ENCODE assay signal across 21 cellular contexts in the genomic region with DNA sequence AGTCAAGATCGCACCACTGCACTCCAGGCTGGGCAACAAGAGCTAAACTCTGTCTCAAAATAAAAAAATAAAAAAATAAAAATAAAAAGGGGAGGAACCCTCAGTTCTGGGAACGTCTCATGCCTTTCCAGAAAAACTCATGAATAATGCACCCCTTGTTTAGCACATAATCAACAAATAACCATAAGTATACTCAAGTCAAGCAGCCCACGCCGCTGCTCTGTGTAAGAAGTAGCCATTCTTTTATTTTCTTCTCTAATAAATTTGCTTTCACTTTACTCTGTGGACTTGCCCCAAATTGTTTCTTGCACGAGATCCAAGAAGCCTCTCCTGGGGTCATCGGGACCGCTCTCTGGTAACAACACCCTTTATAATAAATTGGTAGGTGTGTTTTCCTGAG. TPM values are rescaled to one million over a fixed set of nuclear protein-coding genes. Genes with fewer than 3 reads are reported as not detected.
"Had no signal": no experiment of that assay in that cellular context is flagged by ENCODE, and none has a peak within 500 bp of the region (broad histone marks: within the 10 kb centered on the region; RNA-seq: fewer than 3 reads in every experiment).

No MANE protein-coding gene starts in this region.

- H3K27me3 Mint-ChIP-seq: naive thymus-derived CD4-positive, alpha-beta T cell; progenitor cell of endocrine pancreas; stimulated activated naive B cell treated with anti-CD40 and anti-IgM and Interleukin-4, amounts not matched to agents 10 μg/mL and 1 μg/mL and 100 μg/mL, for 72 hours; stimulated activated naive CD8-positive, alpha-beta T cell treated with anti-CD3 and anti-CD28 coated beads, Interleukin-15, Interleukin-2, amounts not matched to agents 100 ng/mL and 50 ng/mL, for 24 hours had no signal

- DNase-seq: cortex of kidney; foreskin fibroblast; heart left ventricle; kidney; midbrain; naive thymus-derived CD4-positive, alpha-beta T cell; sigmoid colon; stimulated activated CD4-positive, alpha-beta T cell treated with anti-CD3 and anti-CD28 coated beads, Interleukin-2, amount 100 ng/mL, for 24 hours; stimulated activated CD4-positive, alpha-beta T cell treated with anti-CD3 and anti-CD28 coated beads, Interleukin-4, amount 100 ng/mL, for 24 hours; stimulated activated naive B cell treated with anti-CD40 and anti-IgM and Interleukin-4, amounts not matched to agents 10 μg/mL and 1 μg/mL and 100 μg/mL, for 72 hours; trophoblast cell had no signal

- ATAC-seq: esophagus mucosa; gastroesophageal sphincter; left lobe of liver; naive thymus-derived CD4-positive, alpha-beta T cell; stimulated activated naive B cell treated with anti-CD40 and anti-IgM and Interleukin-4, amounts not matched to agents 10 μg/mL and 1 μg/mL and 100 μg/mL, for 72 hours had no signal

- H3K9me3 Mint-ChIP-seq: naive thymus-derived CD4-positive, alpha-beta T cell; nephron; neural progenitor cell; stimulated activated naive B cell treated with anti-CD40 and anti-IgM and Interleukin-4, amounts not matched to agents 10 μg/mL and 1 μg/mL and 100 μg/mL, for 72 hours; stimulated activated naive CD8-positive, alpha-beta T cell treated with anti-CD3 and anti-CD28 coated beads, Interleukin-15, Interleukin-2, amounts not matched to agents 100 ng/mL and 50 ng/mL, for 24 hours had no signal

- H3K4me1 Mint-ChIP-seq: naive thymus-derived CD4-positive, alpha-beta T cell; nephron; neural progenitor cell; stimulated activated naive B cell treated with anti-CD40 and anti-IgM and Interleukin-4, amounts not matched to agents 10 μg/mL and 1 μg/mL and 100 μg/mL, for 72 hours had no signal

- H3K27ac Mint-ChIP-seq: nephron; neural progenitor cell; progenitor cell of endocrine pancreas; stimulated activated naive B cell treated with anti-CD40 and anti-IgM and Interleukin-4, amounts not matched to agents 10 μg/mL and 1 μg/mL and 100 μg/mL, for 72 hours; stimulated activated naive CD8-positive, alpha-beta T cell treated with anti-CD3 and anti-CD28 coated beads, Interleukin-15, Interleukin-2, amounts not matched to agents 100 ng/mL and 50 ng/mL, for 24 hours had no signal

- H3K4me3 Mint-ChIP-seq: naive thymus-derived CD4-positive, alpha-beta T cell; nephron; neural progenitor cell; stimulated activated naive B cell treated with anti-CD40 and anti-IgM and Interleukin-4, amounts not matched to agents 10 μg/mL and 1 μg/mL and 100 μg/mL, for 72 hours; stimulated activated naive CD8-positive, alpha-beta T cell treated with anti-CD3 and anti-CD28 coated beads, Interleukin-15, Interleukin-2, amounts not matched to agents 100 ng/mL and 50 ng/mL, for 24 hours had no signal

RNA-seq across cellular contexts. Expression of a gene that starts 14.5 kb away (rescaled TPM):
- total RNA-seq: kidney; left lobe of liver; lung microvascular endothelial cell; naive thymus-derived CD4-positive, alpha-beta T cell; osteoblast; vagina had no signal
